In the genomic region with DNA sequence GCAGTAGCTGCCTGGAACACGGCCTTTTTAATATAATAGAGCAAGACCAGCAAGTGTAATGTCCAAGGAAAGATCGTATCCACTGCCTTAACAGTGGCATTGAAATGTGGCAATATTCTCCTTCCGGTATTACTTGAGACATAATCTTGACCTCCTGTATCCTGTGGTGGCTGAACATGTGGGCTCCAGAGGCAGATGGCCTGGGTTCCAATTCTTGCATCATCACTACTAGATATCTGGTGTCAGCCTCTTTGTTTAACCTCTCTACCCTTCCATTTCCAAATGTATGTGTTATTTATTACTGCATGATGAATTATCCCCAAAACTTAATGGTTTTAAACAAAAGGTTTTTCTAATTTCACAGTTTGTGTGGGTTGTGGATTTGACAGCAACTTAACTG, we compare ENCODE assay signal across 21 cellular contexts.
"Had no signal": no experiment of that assay in that cellular context is flagged by ENCODE, and none has a peak within 500 bp of the region (broad histone marks: within the 10 kb centered on the region; RNA-seq: fewer than 3 reads in every experiment).

No MANE protein-coding gene starts in this region.

- H3K36me3 ChIP-seq: cardiac muscle cell, heart left ventricle, pancreas, right atrium auricular region, thoracic aorta, vagina had no signal

- ATAC-seq: body of pancreas, heart left ventricle, left ventricle myocardium superior, pancreas, psoas muscle had no signal

- DNase-seq: activated CD4-positive, alpha-beta T cell treated with anti-CD3 and anti-CD28 coated beads for 1 hour; activated CD4-positive, alpha-beta T cell treated with anti-CD3 and anti-CD28 coated beads, Interleukin-2, amount 50 U/mL, for 1 hour; activated effector memory CD4-positive, alpha-beta T cell treated with anti-CD3 and anti-CD28 coated beads, Interleukin-2, amount 50 U/mL, for 16 hours; activated naive CD4-positive, alpha-beta T cell treated with anti-CD3 and anti-CD28 coated beads, Interleukin-2, amount 50 U/mL, for 16 hours; anterior cingulate cortex; body of pancreas; cortex of kidney; heart left ventricle; left ventricle myocardium superior; mammary epithelial cell; midbrain; nephron progenitor cell; pancreas; psoas muscle; stimulated activated CD4-positive, alpha-beta T cell treated with anti-CD3 and anti-CD28 coated beads, Interleukin-4, amount 100 ng/mL, for 24 hours; stimulated activated naive CD4-positive, alpha-beta T cell treated with Interleukin-2 at 50 U/mL for 16 hours had no signal

- H3K9me3 Mint-ChIP-seq: type B pancreatic cell had no signal

- H3K4me3 Mint-ChIP-seq: nephron progenitor cell, type B pancreatic cell had no signal

- H3K9me3 ChIP-seq: body of pancreas, heart left ventricle, pancreas, psoas muscle, right atrium auricular region, thoracic aorta, vagina had no signal

- H3K4me1 Mint-ChIP-seq: nephron progenitor cell had no signal

- H3K27ac ChIP-seq: body of pancreas, cardiac muscle cell, pancreas, psoas muscle, right atrium auricular region, thoracic aorta, vagina had no signal

- H3K4me3 ChIP-seq: body of pancreas, cardiac muscle cell, heart left ventricle, pancreas, psoas muscle, right atrium auricular region, thoracic aorta, vagina had no signal

- H3K36me3 Mint-ChIP-seq: type B pancreatic cell had no signal

- H3K27ac Mint-ChIP-seq: nephron progenitor cell, type B pancreatic cell had no signal

- H3K27me3 ChIP-seq: body of pancreas, pancreas, right atrium auricular region, vagina had no signal

- H3K4me1 ChIP-seq: pancreas, psoas muscle, right atrium auricular region, vagina had no signal
